ENCODE assay signal across 20 cellular contexts in genomic region chr11:114522818-114523217, GRCh38. TPM values are rescaled to one million over a fixed set of nuclear protein-coding genes. Genes with fewer than 3 reads are reported as not detected.
DNase-seq lines count a peak whose midpoint lies in the region; ATAC-seq and TF ChIP-seq lines count a peak whose summit lies in the region.
"Had no signal": no experiment of that assay in that cellular context is flagged by ENCODE, and none has a peak within 500 bp of the region (broad histone marks: within the 10 kb centered on the region; RNA-seq: fewer than 3 reads in every experiment).

No MANE protein-coding gene starts in this region.

- no peak overlapping the region for H3K4me3 ChIP-seq in colonic mucosa
- H3K4me3 ChIP-seq: A549, GM12878, HAP-1 had no signal

- H3K4me1 ChIP-seq in colonic mucosa, result no peaks in the 10 kb centered on the region
- H3K4me1 ChIP-seq in foreskin keratinocyte, result no peaks in the 10 kb centered on the region
- H3K4me1 ChIP-seq: A549, BE2C, HAP-1 had no signal

- TF ChIP-seq POLR2A in GM18505 (IDR thresholded peaks at IDR 0.05; ENCODE audit: borderline replicate concordance, extremely low read depth, insufficient read depth, insufficient read length), result no peak

- DNase-seq in LoVo (ENCODE audit: low spot score), result peak; percentile 8
- DNase-seq in colonic mucosa, result peak; percentile 39
- DNase-seq in left colon, result no peak
- no peak for DNase-seq in sciatic nerve (ENCODE audit: low spot score)
- DNase-seq in foreskin keratinocyte, result no peak
- DNase-seq in activated naive CD4-positive, alpha-beta T cell (lab: John Stamatoyannopoulos, UW), result no peak
- DNase-seq: BE2C; CD4-positive, alpha-beta memory T cell; DMS79; HFFc6 had no signal

- H3K27ac ChIP-seq in colonic mucosa (peak overlapping the region; percentile 68), foreskin keratinocyte (no peak overlapping the region)
- H3K27ac ChIP-seq: A549, C4-2B, HL-60 had no signal

- H3K27me3 ChIP-seq in colonic mucosa, result no peaks in the 10 kb centered on the region
- no peaks in the 10 kb centered on the region for H3K27me3 ChIP-seq in foreskin keratinocyte
- H3K27me3 ChIP-seq: BE2C had no signal

- peak overlapping the region in 1 of 2 donors; percentile 35 for H3K9ac ChIP-seq in colonic mucosa (ENCODE audit: low read depth in 2 of 2, low read length in 2 of 2)

- TF ChIP-seq CTCF in colonic mucosa (IDR thresholded peaks at IDR 0.05), result no peak
- TF ChIP-seq CTCF in foreskin keratinocyte (conservative IDR thresholded peaks at IDR 0.05), result no peak

- H3K9me3 ChIP-seq in colonic mucosa, result no peaks in the 10 kb centered on the region
- H3K9me3 ChIP-seq: BE2C, HAP-1 had no signal

- ATAC-seq in left colon (peak; percentile 71), sciatic nerve (peak; percentile 83), foreskin keratinocyte (no peak), GM21423 (IDR thresholded peaks at IDR 0.05; ENCODE audit: unreplicated experiment) (no peak), GM18505 (IDR thresholded peaks at IDR 0.05; ENCODE audit: unreplicated experiment) (no peak)
- ATAC-seq: A549, GM12878 had no signal

- intact Hi-C loops in colonic mucosa (cut with DNase I) (no loop called here), left colon (cut with DNase I, micrococcal nuclease) (no loop called here), sciatic nerve (cut with DNase I) (no loop called here)

- H3K36me3 ChIP-seq in colonic mucosa, result no peaks in the 10 kb centered on the region
- H3K36me3 ChIP-seq: BE2C, HAP-1 had no signal

RNA-seq across cellular contexts. Expression of gene NXPE1, which starts 36.9 kb away (rescaled TPM):
- total RNA-seq in colonic mucosa (100 to 1,000 TPM; 210 to 217 TPM), left colon (100 to 1,000 TPM; 202 to 225 TPM), sciatic nerve (not detected), foreskin keratinocyte (not detected in 2 replicates)
- not detected in 2 replicates for polyA plus RNA-seq in foreskin keratinocyte
- total RNA-seq: CD4-positive, alpha-beta memory T cell; G401; GM12878; H1; HFFc6 had no signal
- polyA plus RNA-seq: A549; AG04450; CD4-positive, alpha-beta memory T cell; GM12878; H1 had no signal

Comparison
In these comparisons a context has a peak if more than half of its experiments do, and no peak if none do; other contexts are left out.
1. DNase-seq: peak in LoVo (single experiment) and colonic mucosa (single experiment); none in left colon (0 of 2), sciatic nerve (single experiment), foreskin keratinocyte (0 of 2) and activated naive CD4-positive, alpha-beta T cell (0 of 4).
2. ATAC-seq: peak in left colon (single experiment) and sciatic nerve (single experiment); none in foreskin keratinocyte (single experiment), GM21423 (single experiment) and GM18505 (single experiment).
3. RNA of gene NXPE1, which starts 36.9 kb away (total RNA-seq): 202 to 225 TPM in left colon and 210 to 217 TPM in colonic mucosa; not detected in sciatic nerve (single experiment) and not detected in foreskin keratinocyte; every median in the first group is over 100 times any median in the second.